In the genomic region with DNA sequence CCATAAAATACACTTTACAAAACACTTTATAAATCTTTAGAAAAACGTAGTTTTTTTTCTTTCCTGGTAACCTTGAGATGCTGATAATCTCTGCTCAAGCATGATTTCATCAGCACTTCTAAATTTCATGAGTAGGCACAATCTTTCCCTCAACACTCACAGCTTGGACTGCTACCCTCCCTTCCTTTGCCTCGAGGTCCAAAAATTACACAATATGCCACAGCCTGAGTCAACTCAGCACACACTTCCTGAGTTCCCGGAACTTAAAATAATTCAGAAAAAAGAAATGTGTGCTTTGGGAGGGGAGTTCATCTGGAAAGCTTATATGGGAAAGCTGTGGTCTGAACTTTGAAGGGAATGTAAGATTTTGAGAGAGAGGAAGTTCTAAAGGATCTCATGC, we compare ENCODE assay signal across 9 cellular contexts. TPM values are rescaled to one million over a fixed set of nuclear protein-coding genes. Genes with fewer than 3 reads are reported as not detected.
DNase-seq lines count a peak whose midpoint lies in the region; ATAC-seq, FAIRE-seq and TF ChIP-seq lines count a peak whose summit lies in the region.
"Had no signal": no experiment of that assay in that cellular context is flagged by ENCODE, and none has a peak within 500 bp of the region (broad histone marks: within the 10 kb centered on the region; RNA-seq: fewer than 3 reads in every experiment).

No MANE protein-coding gene starts in this region.

- WGBS in adrenal gland, 4 donors = 2 to 7% (median 2%) methylated on average over 3 of the region's 3 CpGs
- WGBS in upper lobe of left lung, 2 donors = 2 to 3% methylated on average over 3 of the region's 3 CpGs

- H3K9me3 Mint-ChIP-seq in activated CD4-positive, alpha-beta T cell treated with anti-CD3 and anti-CD28 coated beads, Interleukin-2, amount 10 ng/mL, durations not matched to agents 7 days and 5 days = no peaks in the 10 kb centered on the region

- peak; percentile 91 for FAIRE-seq in kidney (lab: Jason Lieb, UNC)

- no peaks in the 10 kb centered on the region for H3K36me3 Mint-ChIP-seq in activated CD4-positive, alpha-beta T cell treated with anti-CD3 and anti-CD28 coated beads, Interleukin-2, amount 10 ng/mL, durations not matched to agents 7 days and 5 days (ENCODE audit: low read depth)

- no peaks in the 10 kb centered on the region for H3K4me1 Mint-ChIP-seq in activated CD4-positive, alpha-beta T cell treated with anti-CD3 and anti-CD28 coated beads, Interleukin-2, amount 10 ng/mL, durations not matched to agents 7 days and 5 days

- no peak overlapping the region for H3K9ac ChIP-seq in kidney (ENCODE audit: low read length in 2 of 2)

- peak; percentile 9 for DNase-seq in activated CD4-positive, alpha-beta T cell treated with anti-CD3 and anti-CD28 coated beads for 48 hours
- no peak for DNase-seq in activated CD4-positive, alpha-beta T cell treated with anti-CD3 and anti-CD28 coated beads, Interleukin-2, amount 10 ng/mL, durations not matched to agents 7 days and 5 days
- DNase-seq in adrenal gland (peak; percentile 42 to 88 (median 72)), kidney (no peak), upper lobe of left lung (peak in 1 of 2 donors; percentile 69), activated T-cell treated with anti-CD3 and anti-CD28 coated beads for 4 hours (no peak), H7 (no peak)
- no peak for DNase-seq in activated CD8-positive, alpha-beta memory T cell treated with anti-CD3 and anti-CD28 coated beads for 24 hours

- peak overlapping the region in 4 of 5 donors; percentile 23 to 86 (median 61) for H3K27ac ChIP-seq in adrenal gland
- no peak overlapping the region for H3K27ac ChIP-seq in kidney (ENCODE audit: low read depth in 2 of 2, low read length in 2 of 2)
- peak overlapping the region; percentile 73 to 86 (median 75) for H3K27ac ChIP-seq in upper lobe of left lung
- H3K27ac ChIP-seq: C4-2B had no signal

- no peak overlapping the region for H3K4me3 Mint-ChIP-seq in activated CD4-positive, alpha-beta T cell treated with anti-CD3 and anti-CD28 coated beads, Interleukin-2, amount 10 ng/mL, durations not matched to agents 7 days and 5 days

- TF ChIP-seq EP300 in upper lobe of left lung (IDR thresholded peaks at IDR 0.05) = peak in 2 of 4 donors; percentile 59 to 85

- no peak overlapping the region for H3K4me3 ChIP-seq in adrenal gland
- H3K4me3 ChIP-seq in kidney (ENCODE audit: low read length in 2 of 2) = no peak overlapping the region
- H3K4me3 ChIP-seq in upper lobe of left lung = no peak overlapping the region
- H3K4me3 ChIP-seq in H7 (ENCODE audit: insufficient read depth, low read depth, low read length) = no peak overlapping the region

- H3K27me3 Mint-ChIP-seq in activated CD4-positive, alpha-beta T cell treated with anti-CD3 and anti-CD28 coated beads, Interleukin-2, amount 10 ng/mL, durations not matched to agents 7 days and 5 days = peaks cover 10% of the 10 kb centered on the region

- H3K27me3 ChIP-seq in adrenal gland = no peaks in the 10 kb centered on the region
- H3K27me3 ChIP-seq in upper lobe of left lung = no peaks in the 10 kb centered on the region
- no peaks in the 10 kb centered on the region for H3K27me3 ChIP-seq in H7 (ENCODE audit: control insufficient read depth, insufficient read depth, low read length)

- H3K4me1 ChIP-seq in adrenal gland (replicated peaks in 1 of 2) (peaks cover 15 to 19% of the 10 kb centered on the region in 2 donors), kidney (ENCODE audit: control insufficient read depth in 1 of 2, insufficient read depth in 1 of 2, low read depth in 1 of 2, low read length in 2 of 2) (peaks cover 0 to 2% of the 10 kb centered on the region in 2 donors), upper lobe of left lung (peaks cover 7 to 21% (median 16%) of the 10 kb centered on the region in 4 donors)

- peak; percentile 91 to 98 for ATAC-seq in upper lobe of left lung (ENCODE audit: low FRiP score in 2 of 2)

- H3K9me3 ChIP-seq in adrenal gland (replicated peaks in 1 of 3) (no peaks in the 10 kb centered on the region), kidney (ENCODE audit: control insufficient read depth in 1 of 2, low read length in 2 of 2) (no peaks in the 10 kb centered on the region), upper lobe of left lung (no peaks in the 10 kb centered on the region)

- no peak overlapping the region for H3K27ac Mint-ChIP-seq in activated CD4-positive, alpha-beta T cell treated with anti-CD3 and anti-CD28 coated beads, Interleukin-2, amount 10 ng/mL, durations not matched to agents 7 days and 5 days

- TF ChIP-seq CTCF in adrenal gland (IDR thresholded peaks at IDR 0.05) (no peak), kidney (IDR thresholded peaks at IDR 0.05; ENCODE audit: borderline replicate concordance, extremely low read depth, insufficient read depth) (no peak), upper lobe of left lung (IDR thresholded peaks at IDR 0.05) (no peak)

- POLR2A ChIA-PET in activated CD4-positive, alpha-beta T cell treated with anti-CD3 and anti-CD28 coated beads, Interleukin-2, amount 10 ng/mL, durations not matched to agents 7 days and 5 days (lab: Charles Lee) = no interaction called here

- CTCF ChIA-PET in activated CD4-positive, alpha-beta T cell treated with anti-CD3 and anti-CD28 coated beads, Interleukin-2, amount 10 ng/mL, durations not matched to agents 7 days and 5 days (lab: Charles Lee) = interaction anchor here (1.1 kb wide), 1 partner anchor 8 kb away, joined by 3 read pairs; no protein-coding TSS in a partner anchor

- no peak for TF ChIP-seq POLR2A in adrenal gland (IDR thresholded peaks at IDR 0.05)
- no peak for TF ChIP-seq POLR2A in upper lobe of left lung (IDR thresholded peaks at IDR 0.05)

- H3K36me3 ChIP-seq in adrenal gland (replicated peaks in 1 of 2) = no peaks in the 10 kb centered on the region
- H3K36me3 ChIP-seq in kidney (ENCODE audit: control insufficient read depth in 1 of 2, insufficient read depth in 2 of 2, low read length in 2 of 2) = no peaks in the 10 kb centered on the region
- H3K36me3 ChIP-seq in upper lobe of left lung = no peaks in the 10 kb centered on the region
- H3K36me3 ChIP-seq in H7 (replicated peaks; ENCODE audit: control insufficient read depth, insufficient read depth, low read length) = no peaks in the 10 kb centered on the region

- intact Hi-C loops in adrenal gland (cut with DNase I) = no loop called here
- intact Hi-C loops in kidney (cut with DNase I) = no loop called here

RNA-seq across cellular contexts. Expression of a gene that starts 5.9 kb away (rescaled TPM):
- not detected for total RNA-seq in activated CD4-positive, alpha-beta T cell treated with anti-CD3 and anti-CD28 coated beads, Interleukin-2, amount 10 ng/mL, durations not matched to agents 7 days and 5 days
- total RNA-seq in adrenal gland (1 to 10 TPM in 1 of 8 donors, under 1 TPM in 5, not detected in 2; 0.11 to 1.1 (median 0.33) TPM), kidney (not detected), upper lobe of left lung (1 to 10 TPM in 1 of 6 donors, under 1 TPM in 2, not detected in 3; 0.57 to 5.3 (median 0.61) TPM)
- polyA plus RNA-seq in adrenal gland (under 1 TPM; 0.13 to 0.35 (median 0.16) TPM), kidney (ENCODE audit: insufficient read depth, low read depth, low replicate concordance) (not detected)
- not detected in 2 replicates for total RNA-seq in H7 (2014; rRNA removed; shearing (Covaris generic))

RNA-seq across cellular contexts. Expression of a gene that starts 33.7 kb away (rescaled TPM):
- 10 to 100 TPM; 46.3 to 49.2 TPM for total RNA-seq in activated CD4-positive, alpha-beta T cell treated with anti-CD3 and anti-CD28 coated beads, Interleukin-2, amount 10 ng/mL, durations not matched to agents 7 days and 5 days
- total RNA-seq in adrenal gland = 100 to 1,000 TPM in 1 of 8 donors, 10 to 100 TPM in 7; 10.2 to 117 (median 32.4) TPM
- polyA plus RNA-seq in adrenal gland = 100 to 1,000 TPM in 1 of 3 donors, 10 to 100 TPM in 2; 32.7 to 277 (median 81.9) TPM
- 57.3 TPM for total RNA-seq in kidney
- 19.2 TPM for polyA plus RNA-seq in kidney (ENCODE audit: insufficient read depth, low read depth, low replicate concordance)
- 100 to 1,000 TPM in 2 of 6 donors, 10 to 100 TPM in 4; 22.2 to 179 (median 34.0) TPM for total RNA-seq in upper lobe of left lung
- total RNA-seq in H7 (2014; rRNA removed; shearing (Covaris generic)) = 14.8 and 44.4 TPM in 2 replicates

RNA-seq across cellular contexts. Expression of a gene that starts 38.9 kb away (rescaled TPM):
- not detected for total RNA-seq in activated CD4-positive, alpha-beta T cell treated with anti-CD3 and anti-CD28 coated beads, Interleukin-2, amount 10 ng/mL, durations not matched to agents 7 days and 5 days
- total RNA-seq in adrenal gland (under 1 TPM in 3 of 8 donors, not detected in 5; 0.14 to 0.22 (median 0.15) TPM), kidney (not detected), upper lobe of left lung (under 1 TPM in 2 of 6 donors, not detected in 4; 0.11 to 0.27 TPM)
- polyA plus RNA-seq in adrenal gland (under 1 TPM in 1 of 3 donors, not detected in 2; 0.08 TPM), kidney (ENCODE audit: insufficient read depth, low read depth, low replicate concordance) (not detected)
- not detected in 2 replicates for total RNA-seq in H7 (2014; rRNA removed; shearing (Covaris generic))

Comparison
In these comparisons a context has a peak if more than half of its experiments do, and no peak if none do; other contexts are left out.
1. DNase-seq: peak in activated CD4-positive, alpha-beta T cell treated with anti-CD3 and anti-CD28 coated beads for 48 hours (single experiment) and adrenal gland (7 of 7); none in activated CD4-positive, alpha-beta T cell treated with anti-CD3 and anti-CD28 coated beads, Interleukin-2, amount 10 ng/mL, durations not matched to agents 7 days and 5 days (single experiment), kidney (single experiment), activated T-cell treated with anti-CD3 and anti-CD28 coated beads for 4 hours (single experiment), activated CD8-positive, alpha-beta memory T cell treated with anti-CD3 and anti-CD28 coated beads for 24 hours (single experiment) and H7 (single experiment).
2. H3K27ac ChIP-seq: peak in adrenal gland (4 of 5) and upper lobe of left lung (4 of 4); none in kidney (0 of 2).